Comparison of ENCODE assay signal across 8 cellular contexts in the genomic region with DNA sequence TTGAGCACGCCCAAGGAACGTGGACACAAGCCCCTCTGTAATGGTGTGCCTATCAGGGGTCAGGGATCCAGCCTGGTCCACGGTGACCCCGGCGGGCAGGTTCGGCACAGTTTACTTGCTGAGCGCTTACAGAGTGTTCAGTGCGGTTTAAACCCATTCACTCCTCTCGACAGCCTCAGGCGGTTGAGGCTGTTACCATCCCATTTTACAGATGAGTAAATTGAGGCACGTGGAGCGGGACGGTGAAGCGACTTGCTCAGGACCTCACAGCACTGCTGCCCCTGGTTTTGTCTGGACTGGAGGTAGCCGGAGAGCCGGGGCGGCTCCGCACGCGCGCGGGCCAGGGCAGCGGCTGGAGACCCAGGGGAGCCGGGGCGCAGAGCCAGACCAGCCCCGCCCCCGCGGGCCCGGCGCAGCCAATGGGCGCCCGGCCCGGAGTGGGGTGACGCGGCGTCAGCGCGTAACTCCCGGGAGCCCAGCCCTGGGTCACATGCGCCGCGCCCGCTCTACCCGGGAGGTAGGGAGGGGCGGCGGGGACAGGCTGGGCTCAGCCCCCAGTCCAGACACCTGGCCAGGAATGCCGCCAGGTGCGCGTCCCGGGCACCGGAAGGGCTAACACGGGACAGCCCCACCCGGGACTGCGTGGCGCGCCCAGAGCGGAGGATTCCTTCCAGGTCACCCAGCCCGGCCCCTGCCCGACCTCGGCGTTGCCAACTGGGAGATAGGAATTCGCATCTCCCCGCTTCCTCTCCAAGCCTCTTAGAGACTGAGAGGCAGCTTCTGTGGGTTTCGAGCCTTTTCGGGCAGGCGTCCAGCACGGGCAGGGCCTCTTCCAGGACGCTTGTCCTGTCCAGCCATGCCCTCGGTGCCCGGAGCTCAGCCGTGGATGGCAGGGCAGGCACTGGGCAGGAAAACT. TPM values are rescaled to one million over a fixed set of nuclear protein-coding genes. Genes with fewer than 3 reads are reported as not detected.
DNase-seq lines count a peak whose midpoint lies in the region; ATAC-seq and TF ChIP-seq lines count a peak whose summit lies in the region.

No MANE protein-coding gene starts in this region.

- H3K36me3 Mint-ChIP-seq in activated CD4-positive, alpha-beta T cell treated with anti-CD3 and anti-CD28 coated beads, Interleukin-2, amount 10 ng/mL, durations not matched to agents 24 days and 14 days (ENCODE audit: low read depth) = peaks cover 5% of the 10 kb centered on the region

- CTCF ChIA-PET in A673 (lab: Charles Lee) = no interaction called here

- no peaks in the 10 kb centered on the region for H3K9me3 Mint-ChIP-seq in activated CD4-positive, alpha-beta T cell treated with anti-CD3 and anti-CD28 coated beads, Interleukin-2, amount 10 ng/mL, durations not matched to agents 24 days and 14 days

- H3K27ac ChIP-seq in A673 (ENCODE audit: low read depth, low read length, poor library complexity, severe bottlenecking) (peak overlapping the region; percentile 86), coronary artery (peak overlapping the region; percentile 99)

- DNase-seq in A673 (ENCODE audit: low spot score) (peak; percentile 75), NCI-H510A (lab: John Stamatoyannopoulos, UW) (peak; percentile 89), coronary artery (ENCODE audit: low spot score) (no peak), left lobe of liver (ENCODE audit: low spot score) (peak; percentile 97)
- DNase-seq in activated CD4-positive, alpha-beta T cell treated with anti-CD3 and anti-CD28 coated beads, Interleukin-2, amount 10 ng/mL, durations not matched to agents 24 days and 14 days = peak; percentile 95
- DNase-seq in stimulated activated CD4-positive, alpha-beta T cell treated with anti-CD3 and anti-CD28 coated beads, Interleukin-2, amount 100 ng/mL, for 4 hours (ENCODE audit: low read depth) = peak; percentile 70

- H3K36me3 ChIP-seq in A673 (ENCODE audit: insufficient read depth, low read length, poor library complexity, severe bottlenecking) = peaks cover 2% of the 10 kb centered on the region

- ATAC-seq in GM18868 (IDR thresholded peaks at IDR 0.05; ENCODE audit: unreplicated experiment) (peak; percentile 64), HG03103 (IDR thresholded peaks at IDR 0.05; ENCODE audit: low read depth, unreplicated experiment) (peak; percentile 48), left lobe of liver (peak; percentile 66)

- TF ChIP-seq CTCF in A673 (conservative IDR thresholded peaks at IDR 0.05; ENCODE audit: low read depth, low read length) (no peak), coronary artery (IDR thresholded peaks at IDR 0.05) (no peak)

- peaks cover 46% of the 10 kb centered on the region for H3K4me1 Mint-ChIP-seq in activated CD4-positive, alpha-beta T cell treated with anti-CD3 and anti-CD28 coated beads, Interleukin-2, amount 10 ng/mL, durations not matched to agents 24 days and 14 days

- H3K27me3 Mint-ChIP-seq in activated CD4-positive, alpha-beta T cell treated with anti-CD3 and anti-CD28 coated beads, Interleukin-2, amount 10 ng/mL, durations not matched to agents 24 days and 14 days = no peaks in the 10 kb centered on the region

- BruUV-seq in A673 (replicated peaks; lab: Mats Ljungman, UMichigan) = no TSS peak

- intact Hi-C loops in A673 (cut with micrococcal nuclease; ENCODE audit: unreplicated experiment) = no loop called here
- intact Hi-C loops in activated CD4-positive, alpha-beta T cell treated with anti-CD3 and anti-CD28 coated beads, Interleukin-2, amount 10 ng/mL, durations not matched to agents 24 days and 14 days (cut with micrococcal nuclease) = loop anchor here (1.0 to 5.0 kb wide), 2 partner anchors 9 to 477 kb away; partner anchors contain the start of gene SMCR8

- POLR2A ChIA-PET in A673 (lab: Charles Lee; ENCODE audit: low non-redundant PET) = interaction anchor here (0.6 kb wide), 1 partner anchor 103 kb away, joined by 9 read pairs; no protein-coding TSS in a partner anchor

- H3K4me3 ChIP-seq in A673 (ENCODE audit: low read depth, low read length, poor library complexity, severe bottlenecking) = peak overlapping the region; percentile 20
- H3K4me3 ChIP-seq in coronary artery = peak overlapping the region; percentile 77

- H3K9me3 ChIP-seq in A673 (ENCODE audit: low read depth, low read length, poor library complexity, severe bottlenecking) = no peaks in the 10 kb centered on the region

- H3K4me1 ChIP-seq in A673 (ENCODE audit: insufficient read depth, low read length, poor library complexity, severe bottlenecking) = peaks cover 56% of the 10 kb centered on the region

- H3K27me3 ChIP-seq in A673 (replicated peaks; ENCODE audit: insufficient read depth, low read depth, low read length, poor library complexity) = no peaks in the 10 kb centered on the region

- peak overlapping the region; percentile 84 for H3K4me3 Mint-ChIP-seq in activated CD4-positive, alpha-beta T cell treated with anti-CD3 and anti-CD28 coated beads, Interleukin-2, amount 10 ng/mL, durations not matched to agents 24 days and 14 days

- peak overlapping the region; percentile 93 for H3K27ac Mint-ChIP-seq in activated CD4-positive, alpha-beta T cell treated with anti-CD3 and anti-CD28 coated beads, Interleukin-2, amount 10 ng/mL, durations not matched to agents 24 days and 14 days

RNA-seq across cellular contexts. Expression of gene SREBF1, which starts 3.3 kb away (rescaled TPM):
- 240 and 328 TPM in 2 replicates for total RNA-seq in A673 (2021)
- total RNA-seq in activated CD4-positive, alpha-beta T cell treated with anti-CD3 and anti-CD28 coated beads, Interleukin-2, amount 10 ng/mL, durations not matched to agents 24 days and 14 days = 154 and 171 TPM in 2 replicates
- total RNA-seq in left lobe of liver = 220 TPM
